Comparison of ENCODE assay signal across 3 cellular contexts in genomic region chr6:27222971-27223370, GRCh38. TPM values are rescaled to one million over a fixed set of nuclear protein-coding genes. Genes with fewer than 3 reads are reported as not detected.
"Had no signal": no experiment of that assay in that cellular context is flagged by ENCODE, and none has a peak within 500 bp of the region (broad histone marks: within the 10 kb centered on the region; RNA-seq: fewer than 3 reads in every experiment).

No MANE protein-coding gene starts in this region.

RNA-seq across cellular contexts. Expression of gene PRSS16, which starts 24.5 kb away (rescaled TPM):
- total RNA-seq: Right ventricle myocardium superior, SJCRH30, SJSA1 had no signal
